ENCODE assay signal across 1 cellular context in the genomic region with DNA sequence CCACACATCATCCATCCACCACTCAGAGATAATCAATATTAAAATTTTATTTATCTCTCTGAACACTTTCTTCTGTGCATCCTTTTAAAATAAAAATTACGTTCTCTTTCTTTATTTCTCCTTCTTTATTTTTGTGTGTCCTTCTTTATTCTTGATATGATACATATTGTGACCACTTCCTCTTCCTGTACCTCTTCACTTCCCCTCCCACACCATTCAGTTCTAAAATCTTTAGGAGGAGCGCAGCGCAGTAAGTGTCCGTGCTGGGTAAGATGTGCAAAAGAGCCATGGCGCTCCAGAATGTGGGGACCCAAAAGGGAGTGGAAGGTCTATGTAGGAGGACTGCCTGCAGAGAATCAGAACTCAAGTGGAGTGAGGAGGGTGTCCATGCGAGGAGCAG.
TF ChIP-seq lines count a peak whose summit lies in the region.

No MANE protein-coding gene starts in this region.

TF ChIP-seq in H1, 55 proteins besides CTCF, POLR2A, EP300 and RAD21 (continued from another document):
- TF ChIP-seq ATF2 (IDR thresholded peaks at IDR 0.05; ENCODE audit: low read length) (no peak), JUN (IDR thresholded peaks at IDR 0.05; ENCODE audit: low read depth, low read length) (no peak), KDM1A (IDR thresholded peaks at IDR 0.05; ENCODE audit: borderline replicate concordance, low read length) (no peak), SAP30 (IDR thresholded peaks at IDR 0.05; ENCODE audit: insufficient read depth, insufficient replicate concordance, low read length) (no peak), RFX5 (IDR thresholded peaks at IDR 0.05; ENCODE audit: borderline replicate concordance, low read depth, low read length) (no peak), SUZ12 (IDR thresholded peaks at IDR 0.05; ENCODE audit: low read length) (no peak), SIN3A (conservative IDR thresholded peaks at IDR 0.05 in 1 of 2, IDR thresholded peaks at IDR 0.05 in 1 of 2; ENCODE audit: low read depth in 1 of 2, low read length in 2 of 2) (no peak)
- TF ChIP-seq, protein P1, sequence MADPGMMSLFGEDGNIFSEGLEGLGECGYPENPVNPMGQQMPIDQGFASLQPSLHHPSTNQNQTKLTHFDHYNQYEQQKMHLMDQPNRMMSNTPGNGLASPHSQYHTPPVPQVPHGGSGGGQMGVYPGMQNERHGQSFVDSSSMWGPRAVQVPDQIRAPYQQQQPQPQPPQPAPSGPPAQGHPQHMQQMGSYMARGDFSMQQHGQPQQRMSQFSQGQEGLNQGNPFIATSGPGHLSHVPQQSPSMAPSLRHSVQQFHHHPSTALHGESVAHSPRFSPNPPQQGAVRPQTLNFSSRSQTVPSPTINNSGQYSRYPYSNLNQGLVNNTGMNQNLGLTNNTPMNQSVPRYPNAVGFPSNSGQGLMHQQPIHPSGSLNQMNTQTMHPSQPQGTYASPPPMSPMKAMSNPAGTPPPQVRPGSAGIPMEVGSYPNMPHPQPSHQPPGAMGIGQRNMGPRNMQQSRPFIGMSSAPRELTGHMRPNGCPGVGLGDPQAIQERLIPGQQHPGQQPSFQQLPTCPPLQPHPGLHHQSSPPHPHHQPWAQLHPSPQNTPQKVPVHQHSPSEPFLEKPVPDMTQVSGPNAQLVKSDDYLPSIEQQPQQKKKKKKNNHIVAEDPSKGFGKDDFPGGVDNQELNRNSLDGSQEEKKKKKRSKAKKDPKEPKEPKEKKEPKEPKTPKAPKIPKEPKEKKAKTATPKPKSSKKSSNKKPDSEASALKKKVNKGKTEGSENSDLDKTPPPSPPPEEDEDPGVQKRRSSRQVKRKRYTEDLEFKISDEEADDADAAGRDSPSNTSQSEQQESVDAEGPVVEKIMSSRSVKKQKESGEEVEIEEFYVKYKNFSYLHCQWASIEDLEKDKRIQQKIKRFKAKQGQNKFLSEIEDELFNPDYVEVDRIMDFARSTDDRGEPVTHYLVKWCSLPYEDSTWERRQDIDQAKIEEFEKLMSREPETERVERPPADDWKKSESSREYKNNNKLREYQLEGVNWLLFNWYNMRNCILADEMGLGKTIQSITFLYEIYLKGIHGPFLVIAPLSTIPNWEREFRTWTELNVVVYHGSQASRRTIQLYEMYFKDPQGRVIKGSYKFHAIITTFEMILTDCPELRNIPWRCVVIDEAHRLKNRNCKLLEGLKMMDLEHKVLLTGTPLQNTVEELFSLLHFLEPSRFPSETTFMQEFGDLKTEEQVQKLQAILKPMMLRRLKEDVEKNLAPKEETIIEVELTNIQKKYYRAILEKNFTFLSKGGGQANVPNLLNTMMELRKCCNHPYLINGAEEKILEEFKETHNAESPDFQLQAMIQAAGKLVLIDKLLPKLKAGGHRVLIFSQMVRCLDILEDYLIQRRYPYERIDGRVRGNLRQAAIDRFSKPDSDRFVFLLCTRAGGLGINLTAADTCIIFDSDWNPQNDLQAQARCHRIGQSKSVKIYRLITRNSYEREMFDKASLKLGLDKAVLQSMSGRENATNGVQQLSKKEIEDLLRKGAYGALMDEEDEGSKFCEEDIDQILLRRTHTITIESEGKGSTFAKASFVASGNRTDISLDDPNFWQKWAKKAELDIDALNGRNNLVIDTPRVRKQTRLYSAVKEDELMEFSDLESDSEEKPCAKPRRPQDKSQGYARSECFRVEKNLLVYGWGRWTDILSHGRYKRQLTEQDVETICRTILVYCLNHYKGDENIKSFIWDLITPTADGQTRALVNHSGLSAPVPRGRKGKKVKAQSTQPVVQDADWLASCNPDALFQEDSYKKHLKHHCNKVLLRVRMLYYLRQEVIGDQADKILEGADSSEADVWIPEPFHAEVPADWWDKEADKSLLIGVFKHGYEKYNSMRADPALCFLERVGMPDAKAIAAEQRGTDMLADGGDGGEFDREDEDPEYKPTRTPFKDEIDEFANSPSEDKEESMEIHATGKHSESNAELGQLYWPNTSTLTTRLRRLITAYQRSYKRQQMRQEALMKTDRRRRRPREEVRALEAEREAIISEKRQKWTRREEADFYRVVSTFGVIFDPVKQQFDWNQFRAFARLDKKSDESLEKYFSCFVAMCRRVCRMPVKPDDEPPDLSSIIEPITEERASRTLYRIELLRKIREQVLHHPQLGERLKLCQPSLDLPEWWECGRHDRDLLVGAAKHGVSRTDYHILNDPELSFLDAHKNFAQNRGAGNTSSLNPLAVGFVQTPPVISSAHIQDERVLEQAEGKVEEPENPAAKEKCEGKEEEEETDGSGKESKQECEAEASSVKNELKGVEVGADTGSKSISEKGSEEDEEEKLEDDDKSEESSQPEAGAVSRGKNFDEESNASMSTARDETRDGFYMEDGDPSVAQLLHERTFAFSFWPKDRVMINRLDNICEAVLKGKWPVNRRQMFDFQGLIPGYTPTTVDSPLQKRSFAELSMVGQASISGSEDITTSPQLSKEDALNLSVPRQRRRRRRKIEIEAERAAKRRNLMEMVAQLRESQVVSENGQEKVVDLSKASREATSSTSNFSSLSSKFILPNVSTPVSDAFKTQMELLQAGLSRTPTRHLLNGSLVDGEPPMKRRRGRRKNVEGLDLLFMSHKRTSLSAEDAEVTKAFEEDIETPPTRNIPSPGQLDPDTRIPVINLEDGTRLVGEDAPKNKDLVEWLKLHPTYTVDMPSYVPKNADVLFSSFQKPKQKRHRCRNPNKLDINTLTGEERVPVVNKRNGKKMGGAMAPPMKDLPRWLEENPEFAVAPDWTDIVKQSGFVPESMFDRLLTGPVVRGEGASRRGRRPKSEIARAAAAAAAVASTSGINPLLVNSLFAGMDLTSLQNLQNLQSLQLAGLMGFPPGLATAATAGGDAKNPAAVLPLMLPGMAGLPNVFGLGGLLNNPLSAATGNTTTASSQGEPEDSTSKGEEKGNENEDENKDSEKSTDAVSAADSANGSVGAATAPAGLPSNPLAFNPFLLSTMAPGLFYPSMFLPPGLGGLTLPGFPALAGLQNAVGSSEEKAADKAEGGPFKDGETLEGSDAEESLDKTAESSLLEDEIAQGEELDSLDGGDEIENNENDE (IDR thresholded peaks at IDR 0.05; ENCODE audit: insufficient replicate concordance, low read length), result no peak
